In genomic region chr1:28249879-28250295, GRCh38 we compare ENCODE assay signal across 12 cellular contexts. TPM values are rescaled to one million over a fixed set of nuclear protein-coding genes. Genes with fewer than 3 reads are reported as not detected.
DNase-seq lines count a peak whose midpoint lies in the region; ATAC-seq, FAIRE-seq and TF ChIP-seq lines count a peak whose summit lies in the region.
"Had no signal": no experiment of that assay in that cellular context is flagged by ENCODE, and none has a peak within 500 bp of the region (broad histone marks: within the 10 kb centered on the region; RNA-seq: fewer than 3 reads in every experiment).

No MANE protein-coding gene starts in this region.

- TF ChIP-seq EP300 in GM12878 (IDR thresholded peaks at IDR 0.05; ENCODE audit: borderline replicate concordance in 1 of 2, control insufficient read depth in 1 of 2, low read depth in 2 of 2, low read length in 2 of 2) = no peak

- WGBS in GM12878 (ENCODE audit: insufficient coverage, insufficient replicate concordance, low lambda C conversion rate, missing lambda C conversion rate) = 28% methylated on average over 4 of the region's 4 CpGs
- WGBS in pancreas, 2 donors = 19 to 20% methylated on average over 4 of the region's 4 CpGs

- peaks cover 41% of the 10 kb centered on the region for H3K4me1 Mint-ChIP-seq in activated CD4-positive, alpha-beta T cell treated with anti-CD3 and anti-CD28 coated beads for 36 hours

- H3K9me3 Mint-ChIP-seq in activated CD4-positive, alpha-beta T cell treated with anti-CD3 and anti-CD28 coated beads for 36 hours (ENCODE audit: low read depth) = no peaks in the 10 kb centered on the region

- BruUV-seq in GM12878 (replicated peaks; lab: Mats Ljungman, UMichigan) = no TSS peak

- 0 out of 2 replicates have a peak overlapping the region, but pooled peaks have one; percentile 8 for H2AFZ ChIP-seq in Loucy (ENCODE audit: low read length)
- H2AFZ ChIP-seq in GM12878 (ENCODE audit: control insufficient read depth, low read depth, low read length) = peak overlapping the region; percentile 72

- H3K27me3 Mint-ChIP-seq in activated CD4-positive, alpha-beta T cell treated with anti-CD3 and anti-CD28 coated beads for 36 hours = no peaks in the 10 kb centered on the region
- H3K27me3 Mint-ChIP-seq: progenitor cell of endocrine pancreas had no signal

- no peak for TF ChIP-seq RAD21 in GM12878 (IDR thresholded peaks at IDR 0.05; ENCODE audit: insufficient read depth, low read depth, low read length)

- POLR2A ChIA-PET in activated CD4-positive, alpha-beta T cell treated with anti-CD3 and anti-CD28 coated beads for 36 hours (lab: Charles Lee) = interaction anchor here (0.6 to 3.1 kb wide), 6 partner anchors 8 to 159 kb away, joined by 5 to 23 read pairs (median 9); partner anchors contain the start of genes ATP5IF1, MED18 and SESN2
- POLR2A ChIA-PET in GM12878 (lab: Charles Lee) = interaction anchor here (0.6 to 7.6 kb wide), 11 partner anchors 9 to 476 kb away, joined by 3 to 125 read pairs (median 4); partner anchors contain the start of genes ATP5IF1, MED18 and SESN2

- H3K4me1 ChIP-seq in Loucy (ENCODE audit: insufficient read depth, low read length, poor library complexity, severe bottlenecking) (peaks cover 26% of the 10 kb centered on the region), GM12878 (ENCODE audit: control insufficient read depth, insufficient read depth, low read length) (peaks cover 26% of the 10 kb centered on the region), pancreas (peaks cover 5 to 30% (median 27%) of the 10 kb centered on the region in 3 donors)

- in situ Hi-C loops in GM12878 (cut with MboI) = loop anchor here (5.0 kb wide), 1 partner anchor 352 kb away; no protein-coding TSS in a partner anchor

- intact Hi-C loops in activated CD4-positive, alpha-beta T cell treated with anti-CD3 and anti-CD28 coated beads for 36 hours (cut with DNase I, micrococcal nuclease) = loop anchor here (1.0 to 5.0 kb wide), 7 partner anchors 302 to 1018 kb away; partner anchors contain the start of genes RNU11 (in 2 of the 2), SRSF4 (in 1 of the 2), TRNAU1AP (in 1 of the 2) and WDTC1 (in 1 of the 2)
- intact Hi-C loops in GM12878 (cut with micrococcal nuclease; ENCODE audit: unreplicated experiment) = loop anchor here (2.0 to 10.0 kb wide), 6 partner anchors 47 to 475 kb away; partner anchors contain the start of genes MED18, STX12 and THEMIS2
- intact Hi-C loops in pancreas (cut with DNase I) = no loop called here

- H3K79me2 ChIP-seq in Loucy (ENCODE audit: insufficient read depth, low read length) (0 out of 2 replicates have a peak, but pooled peaks cover 8% of the 10 kb centered on the region), GM12878 (ENCODE audit: control insufficient read depth, insufficient read depth, low read length) (peaks cover 3% of the 10 kb centered on the region)

- H3K36me3 ChIP-seq in Loucy (ENCODE audit: insufficient read depth, low read length) (no peaks in the 10 kb centered on the region), GM12878 (ENCODE audit: control insufficient read depth in 2 of 2, insufficient read depth in 2 of 2, low read length in 1 of 2) (no peaks in the 10 kb centered on the region), pancreas (no peaks in the 10 kb centered on the region)
- H3K36me3 ChIP-seq: uterus had no signal

- H3F3A ChIP-seq in Loucy (ENCODE audit: low read depth) = no peaks in the 10 kb centered on the region

- no peaks in the 10 kb centered on the region for H3K36me3 Mint-ChIP-seq in activated CD4-positive, alpha-beta T cell treated with anti-CD3 and anti-CD28 coated beads for 36 hours (ENCODE audit: low read depth)

- no peak for TF ChIP-seq CTCF in Loucy (conservative IDR thresholded peaks at IDR 0.05; ENCODE audit: low read length)
- TF ChIP-seq CTCF in GM12878 (IDR thresholded peaks at IDR 0.05 in 2 of 3, conservative IDR thresholded peaks at IDR 0.05 in 1 of 3; ENCODE audit: control insufficient read depth in 2 of 3, extremely low read depth in 1 of 3, insufficient read depth in 1 of 3, low read depth in 3 of 3, low read length in 3 of 3) = no peak
- no peak for TF ChIP-seq CTCF in pancreas (IDR thresholded peaks at IDR 0.05)

- no peak for DNase-seq in activated CD4-positive, alpha-beta T cell treated with anti-CD3 and anti-CD28 coated beads for 36 hours
- no peak for DNase-seq in activated CD4-positive, alpha-beta T cell treated with anti-CD3 and anti-CD28 coated beads for 4 hours
- DNase-seq in GM12878 (ENCODE audit: low read depth, low spot score) = no peak
- no peak for DNase-seq in pancreas
- DNase-seq in NOMO-1 treated with dmso at 0.1 percent for 144 hours (lab: John Stamatoyannopoulos, UW; ENCODE audit: unreplicated experiment) = no peak
- no peak for DNase-seq in activated CD8-positive, alpha-beta memory T cell treated with anti-CD3 and anti-CD28 coated beads, Interleukin-2, amount 50 U/mL, for 4 hours
- DNase-seq: cortex of kidney, uterus had no signal

- CTCF ChIA-PET in activated CD4-positive, alpha-beta T cell treated with anti-CD3 and anti-CD28 coated beads for 36 hours (lab: Charles Lee) = interaction anchor here (1.2 to 3.1 kb wide), 9 partner anchors 9 to 161 kb away, joined by 3 to 77 read pairs (median 7); partner anchors contain the start of genes EYA3 and SESN2
- CTCF ChIA-PET in GM12878 (lab: Yijun Ruan, JAX) = interaction anchor here (0.7 to 4.5 kb wide), 27 partner anchors 8 to 627 kb away, joined by 3 to 138 read pairs (median 16); partner anchors contain the start of genes ATP5IF1, MED18 and PHACTR4

- peak overlapping the region; percentile 83 for H3K27ac Mint-ChIP-seq in activated CD4-positive, alpha-beta T cell treated with anti-CD3 and anti-CD28 coated beads for 36 hours

- ATAC-seq in activated CD4-positive, alpha-beta T cell treated with anti-CD3 and anti-CD28 coated beads for 36 hours = no peak
- ATAC-seq in GM12878 (no peak), pancreas (no peak), GM21786 (IDR thresholded peaks at IDR 0.05; ENCODE audit: unreplicated experiment) (no peak)

- H3K4me3 ChIP-seq in Loucy (ENCODE audit: low read length, poor library complexity, severe bottlenecking) = no peak overlapping the region
- H3K4me3 ChIP-seq in GM12878 = no peak overlapping the region
- H3K4me3 ChIP-seq in pancreas = no peak overlapping the region
- H3K4me3 ChIP-seq: uterus had no signal

- H3K9me3 ChIP-seq in Loucy (ENCODE audit: insufficient read depth, low read depth, low read length) (no peaks in the 10 kb centered on the region), GM12878 (replicated peaks; ENCODE audit: control insufficient read depth, insufficient read depth, low read length) (no peaks in the 10 kb centered on the region), pancreas (no peaks in the 10 kb centered on the region)
- H3K9me3 ChIP-seq: uterus had no signal

- H3K9me2 ChIP-seq in Loucy (replicated peaks; ENCODE audit: low read depth, low read length) = no peaks in the 10 kb centered on the region

- FAIRE-seq in GM12878 (lab: Jason Lieb, UNC) (no peak), pancreas (lab: Jason Lieb, UNC) (no peak)
- FAIRE-seq: A204.1 had no signal

- H3K27ac ChIP-seq in GM12878 (ENCODE audit: control insufficient read depth, insufficient read depth) (peak overlapping the region; percentile 62), pancreas (peak overlapping the region in 3 of 4 donors; percentile 7 to 81 (median 75))

- H3K4me2 ChIP-seq in Loucy (ENCODE audit: low read depth, low read length, poor library complexity, severe bottlenecking) (no peak overlapping the region), GM12878 (ENCODE audit: control insufficient read depth, insufficient read depth) (no peak overlapping the region)

- SMC1A ChIA-PET in GM12878 (lab: Charles Lee; ENCODE audit: uncharacterized antibody, unreplicated experiment) = interaction anchor here (0.9 to 9.7 kb wide), 16 partner anchors 8 to 627 kb away, joined by 3 to 84 read pairs (median 14); partner anchors contain the start of genes ATP5IF1, DNAJC8 and MED18

- H3K27me3 ChIP-seq in Loucy (ENCODE audit: insufficient read depth, low read length, poor library complexity, severe bottlenecking) (no peaks in the 10 kb centered on the region), GM12878 (replicated peaks in 1 of 2; ENCODE audit: control insufficient read depth in 2 of 2, insufficient read depth in 2 of 2, low read length in 1 of 2) (no peaks in the 10 kb centered on the region), pancreas (no peaks in the 10 kb centered on the region)
- H3K27me3 ChIP-seq: uterus had no signal

- RAD21 ChIA-PET in GM12878 (lab: Charles Lee; ENCODE audit: unreplicated experiment) = interaction anchor here (0.5 to 4.5 kb wide), 17 partner anchors 9 to 353 kb away, joined by 3 to 34 read pairs (median 8); partner anchors contain the start of genes ATP5IF1, MED18, PHACTR4 and SESN2

- H3K4me3 Mint-ChIP-seq in activated CD4-positive, alpha-beta T cell treated with anti-CD3 and anti-CD28 coated beads for 36 hours = no peak overlapping the region

- no peaks in the 10 kb centered on the region for H4K20me1 ChIP-seq in Loucy (ENCODE audit: insufficient read depth, low read length, poor library complexity, severe bottlenecking)
- no peaks in the 10 kb centered on the region for H4K20me1 ChIP-seq in GM12878 (ENCODE audit: control insufficient read depth, insufficient read depth)

- TF ChIP-seq POLR2A in GM12878 (IDR thresholded peaks at IDR 0.05; ENCODE audit: low read depth, low read length) = no peak

- no peak overlapping the region for H3K9ac ChIP-seq in Loucy (ENCODE audit: low read depth, low read length, poor library complexity, severe bottlenecking)
- H3K9ac ChIP-seq in GM12878 (ENCODE audit: control insufficient read depth, insufficient read depth, low read length) = peak overlapping the region; percentile 16; the same call in 1 of the 2 replicates

RNA-seq across cellular contexts. Expression of gene SESN2, which starts 9.4 kb away (rescaled TPM):
- 10 to 100 TPM; 32.9 to 33.3 TPM for total RNA-seq in activated CD4-positive, alpha-beta T cell treated with anti-CD3 and anti-CD28 coated beads for 36 hours
- total RNA-seq in GM12878 (2013; cell fraction: nucleolus; rRNA removed) = 3.6 and 4.0 TPM in 2 replicates
- 18.3 and 22.1 TPM in 2 replicates for total RNA-seq in GM12878 (2014; rRNA removed)
- 7.6 and 8.6 TPM in 2 replicates for total RNA-seq in GM12878 (2014; rRNA removed; fragmentation: Illumina TruSeq; extraction: Trizol)
- total RNA-seq in GM12878 (2021) = 21.7 and 23.9 TPM in 2 replicates
- 8.6 TPM for polyA plus RNA-seq in GM12878 (2011; ENCODE audit: low read depth)
- polyA plus RNA-seq in GM12878 (2011; rRNA removed) = 7.0 and 16.7 TPM in 2 replicates
- polyA plus RNA-seq in GM12878 (2011; cell fraction: cytosol; rRNA removed) = 17.2 and 19.0 TPM in 2 replicates
- polyA plus RNA-seq in GM12878 (2011; cell fraction: nucleus; rRNA removed) = 15.9 and 16.1 TPM in 2 replicates
- 14.6 and 17.5 TPM in 2 replicates for polyA plus RNA-seq in GM12878 (2012)
- 6.9 and 13.4 TPM in 2 replicates for polyA plus RNA-seq in GM12878 (2014; fragmentation: Illumina TruSeq; extraction: Trizol)
- polyA plus RNA-seq in GM12878 (2014; fragmentation: Nextera tagmentation; extraction: Ambion mirVana) = 1 to 10 TPM; 1.5 to 2.7 TPM
- polyA plus RNA-seq in GM12878 (2014; rRNA removed) = 19.0 and 21.7 TPM in 2 replicates
- 10 to 100 TPM; 33.0 to 40.9 TPM for polyA plus RNA-seq in GM12878 (2016; fragmentation: Nextera tagmentation; extraction: Ambion mirVana)
- polyA minus RNA-seq in GM12878 (2011; rRNA and poly(A)+ RNA removed) = 13.8 and 20.2 TPM in 2 replicates
- polyA minus RNA-seq in GM12878 (2011; cell fraction: cytosol; rRNA and poly(A)+ RNA removed) = 8.0 and 9.6 TPM in 2 replicates
- 4.2 and 5.7 TPM in 2 replicates for polyA minus RNA-seq in GM12878 (2011; cell fraction: nucleus; rRNA and poly(A)+ RNA removed)
- total RNA-seq in pancreas = 10 to 100 TPM in 1 of 6 donors, 1 to 10 TPM in 5; 4.0 to 38.3 (median 7.3) TPM
- polyA plus RNA-seq in pancreas = 1 to 10 TPM; 5.7 to 9.7 TPM

RNA-seq across cellular contexts. Expression of gene ATP5IF1, which starts 14.0 kb away (rescaled TPM):
- 100 to 1,000 TPM; 192 to 195 TPM for total RNA-seq in activated CD4-positive, alpha-beta T cell treated with anti-CD3 and anti-CD28 coated beads for 36 hours
- total RNA-seq in GM12878 (2013; cell fraction: nucleolus; rRNA removed) = 29.9 and 31.3 TPM in 2 replicates
- total RNA-seq in GM12878 (2014; rRNA removed) (515 and 527 TPM in 2 replicates), GM12878 (2014; rRNA removed; fragmentation: Illumina TruSeq; extraction: Trizol) (256 and 286 TPM in 2 replicates), GM12878 (2021) (314 and 320 TPM in 2 replicates), pancreas (10 to 100 TPM; 37.9 to 64.0 (median 53.9) TPM)
- polyA plus RNA-seq in GM12878 (2011; ENCODE audit: low read depth) = 210 TPM
- polyA plus RNA-seq in GM12878 (2011; rRNA removed) (279 and 352 TPM in 2 replicates), GM12878 (2014; fragmentation: Illumina TruSeq; extraction: Trizol) (146 and 253 TPM in 2 replicates), GM12878 (2014; fragmentation: Nextera tagmentation; extraction: Ambion mirVana) (100 to 1,000 TPM; 296 to 883 TPM), GM12878 (2014; rRNA removed) (892 and 1,008 TPM in 2 replicates), GM12878 (2016; fragmentation: Nextera tagmentation; extraction: Ambion mirVana) (1,000 to 10,000 TPM; 1,209 to 1,210 TPM), pancreas (100 to 1,000 TPM; 204 to 239 TPM)
- 259 and 347 TPM in 2 replicates for polyA plus RNA-seq in GM12878 (2011; cell fraction: cytosol; rRNA removed)
- polyA plus RNA-seq in GM12878 (2011; cell fraction: nucleus; rRNA removed) = 205 and 266 TPM in 2 replicates
- polyA plus RNA-seq in GM12878 (2012) = 407 and 585 TPM in 2 replicates
- 45.1 and 56.3 TPM in 2 replicates for polyA minus RNA-seq in GM12878 (2011; rRNA and poly(A)+ RNA removed)
- 40.3 and 46.8 TPM in 2 replicates for polyA minus RNA-seq in GM12878 (2011; cell fraction: cytosol; rRNA and poly(A)+ RNA removed)
- 29.7 and 52.8 TPM in 2 replicates for polyA minus RNA-seq in GM12878 (2011; cell fraction: nucleus; rRNA and poly(A)+ RNA removed)

RNA-seq across cellular contexts. Expression of gene DNAJC8, which starts 17.1 kb away (rescaled TPM):
- total RNA-seq in activated CD4-positive, alpha-beta T cell treated with anti-CD3 and anti-CD28 coated beads for 36 hours = 100 to 1,000 TPM; 107 to 135 TPM
- 26.2 and 27.8 TPM in 2 replicates for total RNA-seq in GM12878 (2013; cell fraction: nucleolus; rRNA removed)
- 91.2 and 109 TPM in 2 replicates for total RNA-seq in GM12878 (2014; rRNA removed)
- total RNA-seq in GM12878 (2014; rRNA removed; fragmentation: Illumina TruSeq; extraction: Trizol) = 152 and 155 TPM in 2 replicates
- 109 and 111 TPM in 2 replicates for total RNA-seq in GM12878 (2021)
- polyA plus RNA-seq in GM12878 (2011; ENCODE audit: low read depth) = 61.0 TPM
- polyA plus RNA-seq in GM12878 (2011; rRNA removed) = 137 and 176 TPM in 2 replicates
- polyA plus RNA-seq in GM12878 (2011; cell fraction: cytosol; rRNA removed) = 84.8 and 92.1 TPM in 2 replicates
- 59.2 and 72.5 TPM in 2 replicates for polyA plus RNA-seq in GM12878 (2011; cell fraction: nucleus; rRNA removed)
- polyA plus RNA-seq in GM12878 (2012) = 68.0 and 82.9 TPM in 2 replicates
- polyA plus RNA-seq in GM12878 (2014; fragmentation: Illumina TruSeq; extraction: Trizol) = 251 and 323 TPM in 2 replicates
- 100 to 1,000 TPM; 209 to 296 TPM for polyA plus RNA-seq in GM12878 (2014; fragmentation: Nextera tagmentation; extraction: Ambion mirVana)
- 95.0 and 106 TPM in 2 replicates for polyA plus RNA-seq in GM12878 (2014; rRNA removed)
- 100 to 1,000 TPM; 149 to 155 TPM for polyA plus RNA-seq in GM12878 (2016; fragmentation: Nextera tagmentation; extraction: Ambion mirVana)
- 36.3 and 42.2 TPM in 2 replicates for polyA minus RNA-seq in GM12878 (2011; rRNA and poly(A)+ RNA removed)
- 14.1 and 15.9 TPM in 2 replicates for polyA minus RNA-seq in GM12878 (2011; cell fraction: cytosol; rRNA and poly(A)+ RNA removed)
- 8.7 and 16.1 TPM in 2 replicates for polyA minus RNA-seq in GM12878 (2011; cell fraction: nucleus; rRNA and poly(A)+ RNA removed)
- total RNA-seq in pancreas = 10 to 100 TPM; 12.1 to 30.8 (median 16.6) TPM
- polyA plus RNA-seq in pancreas = 10 to 100 TPM; 23.5 to 45.1 TPM

Comparison
In these comparisons a context has a peak if more than half of its experiments do, and no peak if none do; other contexts are left out.
1. intact Hi-C loops: an anchor here in activated CD4-positive, alpha-beta T cell treated with anti-CD3 and anti-CD28 coated beads for 36 hours (1.0 to 5.0 kb wide) and GM12878 (2.0 to 10.0 kb wide); none called in pancreas.